Comparison of ENCODE assay signal across 16 cellular contexts in genomic region chr4:148831945-148832344, GRCh38.
DNase-seq lines count a peak whose midpoint lies in the region; ATAC-seq and TF ChIP-seq lines count a peak whose summit lies in the region.
"Had no signal": no experiment of that assay in that cellular context is flagged by ENCODE, and none has a peak within 500 bp of the region (broad histone marks: within the 10 kb centered on the region; RNA-seq: fewer than 3 reads in every experiment).

No MANE protein-coding gene starts in this region.

- H3K4me1 Mint-ChIP-seq in osteocyte (ENCODE audit: unreplicated experiment), result no peaks in the 10 kb centered on the region

- no peak for ATAC-seq in GM21390 (IDR thresholded peaks at IDR 0.05; ENCODE audit: unreplicated experiment)
- ATAC-seq: activated CD4-positive, CD25-positive, alpha-beta regulatory T cell treated with anti-CD3 and anti-CD28 coated beads, Interleukin-2, amount 50 U/mL, for 24 hours had no signal

- peaks cover 19% of the 10 kb centered on the region for H3K9me3 Mint-ChIP-seq in osteocyte (ENCODE audit: unreplicated experiment)

- H3K4me3 Mint-ChIP-seq in osteocyte (ENCODE audit: unreplicated experiment), result no peak overlapping the region
- H3K4me3 Mint-ChIP-seq: memory B cell had no signal

- H3K36me3 Mint-ChIP-seq in osteocyte (ENCODE audit: unreplicated experiment), result no peaks in the 10 kb centered on the region

- in situ Hi-C loops in astrocyte of the spinal cord (cut with HindIII; ENCODE audit: low sequenced_read_pairs), result no loop called here

- DNase-seq in AG04449 (ENCODE audit: low read depth, low spot score) (peak; percentile 60), HS-27A (ENCODE audit: low read depth) (peak; percentile 69), astrocyte of the spinal cord (ENCODE audit: low read depth, low spot score) (peak; percentile 89), iris pigment epithelial cell (ENCODE audit: low read depth) (peak; percentile 50), medulla oblongata (ENCODE audit: extremely low spot score) (no peak), NCI-H2171 (lab: John Stamatoyannopoulos, UW) (no peak), osteocyte (ENCODE audit: extremely low spot score, unreplicated experiment) (no peak)
- DNase-seq: activated T-cell treated with anti-CD3 and anti-CD28 coated beads, Interleukin-2, amount 50 U/mL, for 48 hours; caudate nucleus; NCI-H2029; Peyer's patch had no signal

- CTCF ChIA-PET in AG04449 (lab: Yijun Ruan, JAX), result no interaction called here

- H3K4me3 ChIP-seq in AG04449 (ENCODE audit: low read depth, low read length) (no peak overlapping the region), astrocyte of the spinal cord (ENCODE audit: low read depth, low read length) (no peak overlapping the region)
- H3K4me3 ChIP-seq: Peyer's patch, suprapubic skin had no signal

- POLR2A ChIA-PET in AG04449 (lab: Yijun Ruan, JAX), result no interaction called here

- TF ChIP-seq CTCF in AG04449 (IDR thresholded peaks at IDR 0.05; ENCODE audit: insufficient read depth, low read length, missing control alignments) (no peak), astrocyte of the spinal cord (IDR thresholded peaks at IDR 0.05; ENCODE audit: low read depth, low read length) (no peak), osteocyte (IDR thresholded peaks at IDR 0.05) (no peak)

- H3K27ac Mint-ChIP-seq in osteocyte (ENCODE audit: unreplicated experiment), result no peak overlapping the region
- H3K27ac Mint-ChIP-seq: memory B cell, progenitor cell of endocrine pancreas had no signal

- H3K27me3 Mint-ChIP-seq in osteocyte (ENCODE audit: unreplicated experiment), result no peaks in the 10 kb centered on the region
- H3K27me3 Mint-ChIP-seq: memory B cell, progenitor cell of endocrine pancreas had no signal

Comparison
In these comparisons a context has a peak if more than half of its experiments do, and no peak if none do; other contexts are left out.
1. DNase-seq: peak in AG04449 (single experiment), HS-27A (single experiment), astrocyte of the spinal cord (single experiment) and iris pigment epithelial cell (single experiment); none in medulla oblongata (single experiment), NCI-H2171 (single experiment) and osteocyte (single experiment).